ENCODE assay signal across 8 cellular contexts in genomic region chrX:101097546-101098453, GRCh38. TPM values are rescaled to one million over a fixed set of nuclear protein-coding genes. Genes with fewer than 3 reads are reported as not detected.
DNase-seq lines count a peak whose midpoint lies in the region; ATAC-seq and TF ChIP-seq lines count a peak whose summit lies in the region.

A gene with protein sequence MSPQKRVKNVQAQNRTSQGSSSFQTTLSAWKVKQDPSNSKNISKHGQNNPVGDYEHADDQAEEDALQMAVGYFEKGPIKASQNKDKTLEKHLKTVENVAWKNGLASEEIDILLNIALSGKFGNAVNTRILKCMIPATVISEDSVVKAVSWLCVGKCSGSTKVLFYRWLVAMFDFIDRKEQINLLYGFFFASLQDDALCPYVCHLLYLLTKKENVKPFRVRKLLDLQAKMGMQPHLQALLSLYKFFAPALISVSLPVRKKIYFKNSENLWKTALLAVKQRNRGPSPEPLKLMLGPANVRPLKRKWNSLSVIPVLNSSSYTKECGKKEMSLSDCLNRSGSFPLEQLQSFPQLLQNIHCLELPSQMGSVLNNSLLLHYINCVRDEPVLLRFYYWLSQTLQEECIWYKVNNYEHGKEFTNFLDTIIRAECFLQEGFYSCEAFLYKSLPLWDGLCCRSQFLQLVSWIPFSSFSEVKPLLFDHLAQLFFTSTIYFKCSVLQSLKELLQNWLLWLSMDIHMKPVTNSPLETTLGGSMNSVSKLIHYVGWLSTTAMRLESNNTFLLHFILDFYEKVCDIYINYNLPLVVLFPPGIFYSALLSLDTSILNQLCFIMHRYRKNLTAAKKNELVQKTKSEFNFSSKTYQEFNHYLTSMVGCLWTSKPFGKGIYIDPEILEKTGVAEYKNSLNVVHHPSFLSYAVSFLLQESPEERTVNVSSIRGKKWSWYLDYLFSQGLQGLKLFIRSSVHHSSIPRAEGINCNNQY (plus strand): TSS chrX:101098204. CDS start chrX:101101071, 2,867 bp downstream.

- H3K4me1 ChIP-seq in aorta (ENCODE audit: control insufficient read depth in 1 of 2, insufficient read depth in 2 of 2, low read length in 2 of 2): no peaks in the 10 kb centered on the region

- ATAC-seq in GM18517 (IDR thresholded peaks at IDR 0.05; ENCODE audit: unreplicated experiment): peak; percentile 96
- peak; percentile 99 for ATAC-seq in HG03039 (IDR thresholded peaks at IDR 0.05; ENCODE audit: unreplicated experiment)
- ATAC-seq in aorta (ENCODE audit: low FRiP score): peak; percentile 99

- H3K27ac ChIP-seq in aorta (ENCODE audit: low read depth in 1 of 2, low read length in 2 of 2): peak within 1 kb of the TSS in 1 of 2 donors; percentile 71

- no peaks in the 10 kb centered on the region for H3K9me3 ChIP-seq in aorta (ENCODE audit: control insufficient read depth, low read length)

- H3K4me3 ChIP-seq in astrocyte of the spinal cord (ENCODE audit: low read depth, low read length) (peak within 1 kb of the TSS; percentile 68), aorta (ENCODE audit: low read length in 2 of 2) (peak within 1 kb of the TSS in 1 of 2 donors; percentile 48)

- H3K36me3 ChIP-seq in aorta (ENCODE audit: control insufficient read depth in 1 of 2, insufficient read depth in 2 of 2, low read length in 1 of 2): peaks cover 0 to 1% of the 10 kb centered on the region in 2 donors

- 0 to 36% methylated on average over 48 of the region's 48 CpGs for WGBS in aorta, 2 donors

- intact Hi-C loops in aorta (cut with DNase I): loop anchor here (5.0 kb wide), 1 partner anchor 45 kb away; the partner anchor contains the start of gene TRMT2B (in 2 of the 2)

- DNase-seq in NCI-H2081 (lab: John Stamatoyannopoulos, UW): peak; percentile 94 to 95
- peak; percentile 81 for DNase-seq in T-helper 9 cell
- peak; percentile 94 for DNase-seq in astrocyte of the spinal cord (ENCODE audit: low read depth, low spot score)
- DNase-seq in hepatic stellate cell (ENCODE audit: low spot score): peak; percentile 95
- DNase-seq in putamen (ENCODE audit: low spot score): peak; percentile 89
- peak; percentile 95 to 97 for DNase-seq in aorta

- TF ChIP-seq CTCF in astrocyte of the spinal cord (IDR thresholded peaks at IDR 0.05; ENCODE audit: low read depth, low read length): no peak

- in situ Hi-C loops in astrocyte of the spinal cord (cut with HindIII; ENCODE audit: low sequenced_read_pairs): no loop called here

- H3K27me3 ChIP-seq in aorta (ENCODE audit: control insufficient read depth in 1 of 2, insufficient read depth in 2 of 2, low read length in 1 of 2): no peaks in the 10 kb centered on the region

RNA-seq across cellular contexts. Expression of the gene that starts here (rescaled TPM):
- total RNA-seq in aorta: 1 to 10 TPM; 1.3 to 1.7 TPM
- polyA plus RNA-seq in aorta: under 1 TPM in 1 of 2 donors, not detected in 1; 0.18 TPM
